In the genomic region with DNA sequence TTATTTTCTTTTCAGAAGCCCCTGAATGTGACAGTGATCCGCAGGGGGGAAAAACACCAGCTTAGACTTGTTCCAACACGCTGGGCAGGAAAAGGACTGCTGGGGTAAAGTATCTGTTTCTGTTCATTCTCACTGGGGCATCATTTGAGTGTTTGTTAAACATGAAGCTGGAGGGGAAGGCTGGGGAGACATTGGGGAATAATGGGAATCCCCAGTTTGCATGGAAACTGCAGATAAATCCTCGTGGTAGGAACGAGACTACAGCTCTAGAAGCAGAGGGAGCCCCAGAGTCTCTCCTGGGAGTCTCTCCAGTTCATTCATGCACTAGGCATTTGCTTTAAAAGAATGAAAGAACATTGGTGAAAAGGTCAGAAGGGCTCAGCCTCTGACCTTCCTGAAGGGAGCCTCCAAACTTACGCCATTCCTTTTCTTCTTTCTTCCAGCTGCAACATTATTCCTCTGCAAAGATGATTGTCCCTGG, we compare ENCODE assay signal across 17 cellular contexts. TPM values are rescaled to one million over a fixed set of nuclear protein-coding genes. Genes with fewer than 3 reads are reported as not detected.
A peak's percentile ranks its signal among the peaks of the same experiment; 100 is the strongest.
DNase-seq lines count a peak whose midpoint lies in the region; ATAC-seq and TF ChIP-seq lines count a peak whose summit lies in the region.
"Had no signal": no experiment of that assay in that cellular context is flagged by ENCODE, and none has a peak within 500 bp of the region (broad histone marks: within the 10 kb centered on the region; RNA-seq: fewer than 3 reads in every experiment).

No MANE protein-coding gene starts in this region.

- H2AFZ ChIP-seq in OCI-LY7 (ENCODE audit: low read length) (no peak overlapping the region), PC-3 (ENCODE audit: low read length) (no peak overlapping the region)

- H3K9me2 ChIP-seq in OCI-LY7 (ENCODE audit: insufficient read depth, low read length) (no peaks in the 10 kb centered on the region), PC-3 (replicated peaks; ENCODE audit: low read length) (no peaks in the 10 kb centered on the region)

- TF ChIP-seq CTCF in A673 (conservative IDR thresholded peaks at IDR 0.05; ENCODE audit: low read depth, low read length) (no peak), OCI-LY7 (conservative IDR thresholded peaks at IDR 0.05; ENCODE audit: low read length) (no peak), prostate gland (IDR thresholded peaks at IDR 0.05) (no peak), PC-3 (conservative IDR thresholded peaks at IDR 0.05; ENCODE audit: low read depth, low read length) (no peak), colonic mucosa (IDR thresholded peaks at IDR 0.05) (no peak)

- H3K4me1 ChIP-seq in A673 (ENCODE audit: insufficient read depth, low read length, poor library complexity, severe bottlenecking): peaks cover 37% of the 10 kb centered on the region
- H3K4me1 ChIP-seq in OCI-LY7 (ENCODE audit: insufficient read depth, low read length, poor library complexity, severe bottlenecking): peaks cover 37% of the 10 kb centered on the region
- peaks cover 5% of the 10 kb centered on the region for H3K4me1 ChIP-seq in prostate gland (replicated peaks)
- no peaks in the 10 kb centered on the region for H3K4me1 ChIP-seq in PC-3 (ENCODE audit: insufficient read depth, low read length)
- no peaks in the 10 kb centered on the region for H3K4me1 ChIP-seq in colonic mucosa

- H3K9me3 ChIP-seq in A673 (ENCODE audit: low read depth, low read length, poor library complexity, severe bottlenecking) (no peaks in the 10 kb centered on the region), OCI-LY7 (ENCODE audit: low read length) (no peaks in the 10 kb centered on the region), prostate gland (no peaks in the 10 kb centered on the region), PC-3 (ENCODE audit: low read length) (no peaks in the 10 kb centered on the region), colonic mucosa (no peaks in the 10 kb centered on the region)
- H3K9me3 ChIP-seq: Peyer's patch, upper lobe of left lung had no signal

- H3K27me3 ChIP-seq in A673 (replicated peaks; ENCODE audit: insufficient read depth, low read depth, low read length, poor library complexity): no peaks in the 10 kb centered on the region
- H3K27me3 ChIP-seq in prostate gland (replicated peaks; ENCODE audit: insufficient read depth): no peaks in the 10 kb centered on the region
- no peaks in the 10 kb centered on the region for H3K27me3 ChIP-seq in PC-3 (ENCODE audit: low read length)
- H3K27me3 ChIP-seq in colonic mucosa: no peaks in the 10 kb centered on the region
- H3K27me3 ChIP-seq: Peyer's patch, upper lobe of left lung had no signal

- ATAC-seq in PC-3: no peak
- ATAC-seq: stimulated activated effector memory CD8-positive, alpha-beta T cell treated with anti-CD3 and anti-CD28 coated beads, Interleukin-12 subunit alpha, Interleukin-12 subunit beta, amount 100 ng/mL, for 72 hours; T-cell; WTC11 had no signal

- peak overlapping the region; percentile 81 for H3K27ac ChIP-seq in A673 (ENCODE audit: low read depth, low read length, poor library complexity, severe bottlenecking)
- H3K27ac ChIP-seq in OCI-LY7 (ENCODE audit: low read depth, low read length, poor library complexity, severe bottlenecking): no peak overlapping the region
- no peak overlapping the region for H3K27ac ChIP-seq in prostate gland
- H3K27ac ChIP-seq in PC-3 (ENCODE audit: low read length): no peak overlapping the region
- no peak overlapping the region for H3K27ac ChIP-seq in colonic mucosa
- H3K27ac ChIP-seq: Peyer's patch, upper lobe of left lung had no signal

- no peak overlapping the region for H3K9ac ChIP-seq in PC-3 (ENCODE audit: low read length)
- no peak overlapping the region for H3K9ac ChIP-seq in colonic mucosa (ENCODE audit: low read depth in 2 of 2, low read length in 2 of 2)

- no peak overlapping the region for H3K4me3 ChIP-seq in A673 (ENCODE audit: low read depth, low read length, poor library complexity, severe bottlenecking)
- no peak overlapping the region for H3K4me3 ChIP-seq in OCI-LY7 (ENCODE audit: low read depth, low read length, poor library complexity, severe bottlenecking)
- no peak overlapping the region for H3K4me3 ChIP-seq in prostate gland
- no peak overlapping the region for H3K4me3 ChIP-seq in PC-3 (ENCODE audit: low read length)
- H3K4me3 ChIP-seq in colonic mucosa: no peak overlapping the region
- H3K4me3 ChIP-seq: Peyer's patch, upper lobe of left lung had no signal

- POLR2A ChIA-PET in A673 (lab: Charles Lee; ENCODE audit: low non-redundant PET) (interaction anchor here (0.6 kb wide), 1 partner anchor 15 kb away, joined by 8 read pairs; no protein-coding TSS in a partner anchor), OCI-LY7 (lab: Charles Lee) (interaction anchor here (0.9 kb wide), 1 partner anchor 91 kb away, joined by 3 read pairs; no protein-coding TSS in a partner anchor), PC-3 (lab: Charles Lee; ENCODE audit: unreplicated experiment) (no interaction called here)

- BruUV-seq in A673 (replicated peaks; lab: Mats Ljungman, UMichigan): no TSS peak
- BruUV-seq in OCI-LY7 (replicated peaks; lab: Mats Ljungman, UMichigan): no TSS peak
- BruUV-seq in PC-3 (replicated peaks; lab: Mats Ljungman, UMichigan): no TSS peak

- H3K79me2 ChIP-seq in OCI-LY7 (ENCODE audit: insufficient read depth, low read depth, low read length) (peaks cover 6% of the 10 kb centered on the region; the same call in 1 of the 2 replicates), PC-3 (ENCODE audit: low read length) (no peaks in the 10 kb centered on the region)

- H3F3A ChIP-seq in PC-3 (ENCODE audit: low read length, unreplicated experiment): no peaks in the 10 kb centered on the region

- no peaks in the 10 kb centered on the region for H4K20me1 ChIP-seq in OCI-LY7 (ENCODE audit: insufficient read depth, low read length)
- H4K20me1 ChIP-seq in PC-3 (ENCODE audit: low read length): no peaks in the 10 kb centered on the region

- peak; percentile 87 for DNase-seq in A673 (ENCODE audit: low spot score)
- DNase-seq in DMS79 treated with DMSO at 0.1 percent for 48 hours (lab: John Stamatoyannopoulos, UW): peak; percentile 22
- DNase-seq in OCI-LY7 (ENCODE audit: low spot score): no peak
- peak; percentile 49 for DNase-seq in fibroblast of peridontal ligament (ENCODE audit: extremely low read depth)
- DNase-seq in NCI-H82 treated with DMSO at 0.1 percent for 48 hours (lab: John Stamatoyannopoulos, UW; ENCODE audit: unreplicated experiment): no peak
- DNase-seq in prostate gland (ENCODE audit: low spot score): no peak
- DNase-seq in PC-3: no peak
- no peak for DNase-seq in colonic mucosa
- DNase-seq: activated gamma-delta T cell treated with Interleukin-2 at 50 U/mL for 16 hours; DMS153; effector CD8-positive, alpha-beta T cell; NCI-H446; Peyer's patch; T-cell; upper lobe of left lung had no signal

- no peak for TF ChIP-seq POLR2A in prostate gland (IDR thresholded peaks at IDR 0.05)

- H3K4me2 ChIP-seq in OCI-LY7 (ENCODE audit: low read length): peak overlapping the region; percentile 1; the same call in 1 of the 2 replicates
- H3K4me2 ChIP-seq in PC-3 (ENCODE audit: low read length): no peak overlapping the region

- WGBS in prostate gland: 59% methylated on average over 5 of the region's 5 CpGs

- peaks cover 10% of the 10 kb centered on the region for H3K36me3 ChIP-seq in A673 (ENCODE audit: insufficient read depth, low read length, poor library complexity, severe bottlenecking)
- peaks cover 68% of the 10 kb centered on the region for H3K36me3 ChIP-seq in OCI-LY7 (ENCODE audit: insufficient read depth, low read length)
- peaks cover 0 to 13% of the 10 kb centered on the region in 2 donors for H3K36me3 ChIP-seq in prostate gland
- peaks cover 40% of the 10 kb centered on the region for H3K36me3 ChIP-seq in PC-3 (ENCODE audit: low read depth, low read length)
- H3K36me3 ChIP-seq in colonic mucosa: no peaks in the 10 kb centered on the region

- CTCF ChIA-PET in A673 (lab: Charles Lee) (interaction anchor here (0.5 to 1.0 kb wide), 3 partner anchors 108 to 132 kb away, joined by 4 to 14 read pairs (median 5); a partner anchor contains a TSS), OCI-LY7 (lab: Charles Lee; ENCODE audit: unreplicated experiment) (interaction anchor here (0.9 kb wide), 1 partner anchor 116 kb away, joined by 3 read pairs; no protein-coding TSS in a partner anchor), PC-3 (lab: Charles Lee) (no interaction called here)

- intact Hi-C loops in A673 (cut with micrococcal nuclease; ENCODE audit: unreplicated experiment) (loop anchor here (1.0 to 10.0 kb wide), 2 partner anchors 139 to 207 kb away; no protein-coding TSS in a partner anchor), OCI-LY7 (cut with micrococcal nuclease; ENCODE audit: unreplicated experiment) (loop anchor here (5.0 kb wide), 1 partner anchor 276 kb away; no protein-coding TSS in a partner anchor), prostate gland (cut with DNase I) (no loop called here), PC-3 (cut with micrococcal nuclease) (no loop called here), colonic mucosa (cut with DNase I) (no loop called here)

RNA-seq across cellular contexts. Expression of a gene that starts 2.5 kb away (rescaled TPM):
- total RNA-seq in A673 (2021): 5.5 and 7.5 TPM in 2 replicates
- total RNA-seq in OCI-LY7 (2014; rRNA removed; shearing (Covaris generic)): 4.1 and 6.6 TPM in 2 replicates
- 4.7 and 4.8 TPM in 2 replicates for total RNA-seq in OCI-LY7 (2022)
- 1 to 10 TPM in 1 of 2 donors, under 1 TPM in 1; 0.55 to 4.5 TPM for total RNA-seq in prostate gland
- 3.2 and 11.5 TPM in 2 replicates for total RNA-seq in PC-3 (2014; rRNA removed)
- under 1 TPM; 0.64 to 0.93 TPM for total RNA-seq in colonic mucosa

RNA-seq across cellular contexts. Expression of a gene that starts 27.3 kb away (rescaled TPM):
- total RNA-seq in A673 (2021): 78.3 and 86.4 TPM in 2 replicates
- total RNA-seq in OCI-LY7 (2014; rRNA removed; shearing (Covaris generic)): 135 and 142 TPM in 2 replicates
- 89.2 and 90.2 TPM in 2 replicates for total RNA-seq in OCI-LY7 (2022)
- total RNA-seq in prostate gland: 10 to 100 TPM; 68.2 to 73.3 TPM
- 241 and 258 TPM in 2 replicates for total RNA-seq in PC-3 (2014; rRNA removed)
- total RNA-seq in colonic mucosa: 10 to 100 TPM; 46.1 to 68.3 TPM

RNA-seq across cellular contexts. Expression of a gene that starts 57.2 kb away (rescaled TPM):
- total RNA-seq in A673 (2021) (not detected in 2 replicates), OCI-LY7 (2022) (not detected in 2 replicates), prostate gland (1 to 10 TPM in 1 of 2 donors, under 1 TPM in 1; 0.41 to 4.0 TPM), PC-3 (2014; rRNA removed) (not detected in 2 replicates), colonic mucosa (under 1 TPM; 0.27 to 0.91 TPM)
- total RNA-seq in OCI-LY7 (2014; rRNA removed; shearing (Covaris generic)): not detected in 2 replicates
- total RNA-seq: Peyer's patch had no signal

Comparison
In these comparisons a context has a peak if more than half of its experiments do, and no peak if none do; other contexts are left out.
1. DNase-seq: peak in A673 (single experiment), DMS79 treated with DMSO at 0.1 percent for 48 hours (single experiment) and fibroblast of peridontal ligament (single experiment); none in OCI-LY7 (single experiment), NCI-H82 treated with DMSO at 0.1 percent for 48 hours (single experiment), prostate gland (single experiment), PC-3 (single experiment) and colonic mucosa (single experiment).
2. intact Hi-C loops: an anchor here in A673 (1.0 to 10.0 kb wide) and OCI-LY7 (5.0 kb wide); none called in prostate gland, PC-3 and colonic mucosa.